ENCODE assay signal across 8 cellular contexts in the genomic region with DNA sequence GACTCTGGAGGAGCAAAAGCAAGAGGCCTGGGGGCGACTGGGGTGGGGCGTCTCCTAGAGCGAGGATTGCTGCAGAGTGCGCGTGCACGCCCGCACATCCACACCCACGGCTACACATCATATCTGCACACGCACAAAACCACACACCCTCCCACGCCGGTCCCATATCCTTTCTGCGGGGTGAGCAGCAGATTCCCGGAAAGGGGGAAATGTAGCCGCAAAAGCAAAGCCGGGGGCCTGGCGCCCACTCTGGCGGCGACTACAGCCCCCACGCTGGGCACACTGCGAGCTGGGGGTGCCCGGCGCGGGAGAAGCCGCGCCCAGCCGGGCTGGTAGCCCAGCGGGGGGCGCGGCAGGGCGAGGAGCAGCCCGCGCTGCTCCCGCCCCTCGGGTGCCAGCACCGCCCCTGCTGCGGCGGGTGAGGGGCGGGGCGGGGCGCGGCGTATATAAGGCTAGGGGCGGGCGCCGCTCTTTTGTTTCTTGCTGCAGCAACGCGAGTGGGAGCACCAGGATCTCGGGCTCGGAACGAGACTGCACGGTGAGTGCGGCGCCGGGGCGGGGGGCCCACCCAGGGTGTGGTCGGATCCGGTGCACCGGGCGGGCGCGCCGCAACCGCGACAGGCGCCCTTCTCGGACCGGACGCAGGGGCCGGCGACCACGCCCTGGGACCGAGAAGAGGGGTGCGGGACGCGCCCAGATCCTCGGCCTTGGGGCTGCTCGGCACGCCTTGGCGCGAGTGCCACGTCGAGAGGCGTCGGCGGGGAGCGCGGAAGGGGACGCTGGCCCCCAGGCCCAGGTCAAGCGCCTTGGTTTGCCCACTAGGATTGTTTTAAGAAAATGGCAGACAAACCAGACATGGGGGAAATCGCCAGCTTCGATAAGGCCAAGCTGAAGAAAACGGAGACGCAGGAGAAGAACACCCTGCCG. TPM values are rescaled to one million over a fixed set of nuclear protein-coding genes. Genes with fewer than 3 reads are reported as not detected.
A peak's percentile ranks its signal among the peaks of the same experiment; 100 is the strongest.
DNase-seq lines count a peak whose midpoint lies in the region; ATAC-seq and TF ChIP-seq lines count a peak whose summit lies in the region.

A gene (plus strand): TSS at position 476 of the 927 bp plus-strand sequence.

- H3K9ac ChIP-seq in Karpas-422 (ENCODE audit: low read length) (peak within 1 kb of the TSS; percentile 82), neural progenitor cell (peak within 1 kb of the TSS; percentile 82), subcutaneous abdominal adipose tissue (ENCODE audit: low read length in 5 of 5) (peak within 1 kb of the TSS; percentile 84 to 91 (median 86))

- H3K27me3 ChIP-seq in Karpas-422 (ENCODE audit: low read length) (no peaks in the 10 kb centered on the region), neural progenitor cell (peaks cover 11% of the 10 kb centered on the region), subcutaneous abdominal adipose tissue (ENCODE audit: control insufficient read depth in 5 of 5, insufficient read depth in 4 of 5, low read length in 5 of 5) (no peaks in the 10 kb centered on the region)

- H3K27me3 Mint-ChIP-seq in neural progenitor cell (ENCODE audit: insufficient read depth, low read depth): peaks cover 16% of the 10 kb centered on the region

- H3K9me3 ChIP-seq in Karpas-422 (ENCODE audit: low read length) (no peaks in the 10 kb centered on the region), neural progenitor cell (ENCODE audit: low read depth) (no peaks in the 10 kb centered on the region), subcutaneous abdominal adipose tissue (ENCODE audit: control insufficient read depth in 5 of 5, low read length in 5 of 5) (peaks cover 0 to 9% (median 0%) of the 10 kb centered on the region in 5 donors)

- no peaks in the 10 kb centered on the region for H3K9me2 ChIP-seq in Karpas-422 (replicated peaks; ENCODE audit: insufficient read depth, low read length)

- peak; percentile 59 for ATAC-seq in GM21825 (IDR thresholded peaks at IDR 0.05; ENCODE audit: unreplicated experiment)

- peaks cover 8% of the 10 kb centered on the region for H3K9me3 Mint-ChIP-seq in neural progenitor cell

- DNase-seq in ELF-1 (ENCODE audit: low read depth, low spot score): peak; percentile 82
- peak; percentile 95 for DNase-seq in Karpas-422
- DNase-seq in SHP77 treated with DMSO at 0.1 percent for 48 hours (lab: John Stamatoyannopoulos, UW): peak; percentile 43
- peak; percentile 76 for DNase-seq in activated gamma-delta T cell (lab: John Stamatoyannopoulos, UW)
- peak; percentile 86 to 94 for DNase-seq in foreskin fibroblast
- peak; percentile 85 for DNase-seq in neural progenitor cell (ENCODE audit: low spot score)

- H3K79me2 ChIP-seq in Karpas-422 (ENCODE audit: low read length) (peaks cover 8% of the 10 kb centered on the region; the same call in 1 of the 2 replicates), neural progenitor cell (ENCODE audit: low read depth) (peaks cover 23% of the 10 kb centered on the region)

- H4K20me1 ChIP-seq in Karpas-422 (ENCODE audit: insufficient read depth, low read depth, low read length): no peaks in the 10 kb centered on the region
- peaks cover 12% of the 10 kb centered on the region for H4K20me1 ChIP-seq in neural progenitor cell (ENCODE audit: low read depth)

- peaks cover 20% of the 10 kb centered on the region for H3K36me3 Mint-ChIP-seq in neural progenitor cell

- H3K36me3 ChIP-seq in Karpas-422 (ENCODE audit: insufficient read depth, low read length) (no peaks in the 10 kb centered on the region), neural progenitor cell (no peaks in the 10 kb centered on the region), subcutaneous abdominal adipose tissue (ENCODE audit: control insufficient read depth in 5 of 5, insufficient read depth in 5 of 5, low read length in 5 of 5) (peaks cover 0 to 2% (median 0%) of the 10 kb centered on the region in 5 donors)

- peak within 1 kb of the TSS; percentile 94 for H3K4me2 ChIP-seq in Karpas-422 (ENCODE audit: low read depth, low read length, poor library complexity, severe bottlenecking)
- peak within 1 kb of the TSS; percentile 86 for H3K4me2 ChIP-seq in neural progenitor cell

- H3K4me3 ChIP-seq in Karpas-422 (ENCODE audit: low read length): peak within 1 kb of the TSS; percentile 87
- H3K4me3 ChIP-seq in foreskin fibroblast (ENCODE audit: low read depth in 1 of 2, low read length in 2 of 2): peak within 1 kb of the TSS; percentile 82 to 99
- H3K4me3 ChIP-seq in neural progenitor cell: peak within 1 kb of the TSS; percentile 97
- peak within 1 kb of the TSS; percentile 93 to 96 (median 96) for H3K4me3 ChIP-seq in subcutaneous abdominal adipose tissue (ENCODE audit: low read depth in 1 of 5, low read length in 5 of 5)

- H2AFZ ChIP-seq in Karpas-422 (ENCODE audit: low read length) (peak within 1 kb of the TSS; percentile 97), neural progenitor cell (replicated peaks) (peak within 1 kb of the TSS; percentile 95)

- H3K4me1 ChIP-seq in Karpas-422 (ENCODE audit: low read length) (peaks cover 21% of the 10 kb centered on the region), neural progenitor cell (peaks cover 5% of the 10 kb centered on the region), subcutaneous abdominal adipose tissue (ENCODE audit: control insufficient read depth in 5 of 5, insufficient read depth in 5 of 5, low read length in 5 of 5) (peaks cover 0 to 39% (median 21%) of the 10 kb centered on the region in 5 donors)

- H3K4me1 Mint-ChIP-seq in neural progenitor cell: peaks cover 23% of the 10 kb centered on the region

- H3K4me3 Mint-ChIP-seq in neural progenitor cell: peak within 1 kb of the TSS; percentile 95

- TF ChIP-seq CTCF in foreskin fibroblast (IDR thresholded peaks at IDR 0.05; ENCODE audit: low read depth, low read length) (no peak), neural progenitor cell (IDR thresholded peaks at IDR 0.05) (no peak)

- peak within 1 kb of the TSS; percentile 92 for H3K27ac Mint-ChIP-seq in neural progenitor cell

- H3K27ac ChIP-seq in Karpas-422 (ENCODE audit: low read length) (no peak within 1 kb of the TSS), neural progenitor cell (peak within 1 kb of the TSS; percentile 84), subcutaneous abdominal adipose tissue (ENCODE audit: low read depth, low read length) (peak within 1 kb of the TSS; percentile 93)

- H3F3A ChIP-seq in neural progenitor cell (ENCODE audit: low read depth): peaks cover 26% of the 10 kb centered on the region

RNA-seq across cellular contexts. Expression of the gene that starts here (rescaled TPM):
- total RNA-seq in Karpas-422 (2014; rRNA removed; shearing (Covaris generic); ENCODE audit: low replicate concordance): 1,287 and 3,084 TPM in 2 replicates
- total RNA-seq in neural progenitor cell (ENCODE audit: low replicate concordance): 1,687 and 2,248 TPM in 2 replicates

Comparison
In these comparisons a context has a peak if more than half of its experiments do, and no peak if none do; other contexts are left out.
1. DNase-seq: peak in every context shown above with its lines; median percentile 95 in Karpas-422; 90 in foreskin fibroblast; 85 in neural progenitor cell; 82 in ELF-1; 76 in activated gamma-delta T cell; 43 in SHP77 treated with DMSO at 0.1 percent for 48 hours.